ENCODE assay signal across 14 cellular contexts in genomic region chrX:28920554-28920953, GRCh38.
A peak's percentile ranks its signal among the peaks of the same experiment; 100 is the strongest.
DNase-seq lines count a peak whose midpoint lies in the region; ATAC-seq and TF ChIP-seq lines count a peak whose summit lies in the region.
"Had no signal": no experiment of that assay in that cellular context is flagged by ENCODE, and none has a peak within 500 bp of the region (broad histone marks: within the 10 kb centered on the region; RNA-seq: fewer than 3 reads in every experiment).

No MANE protein-coding gene starts in this region.

- no peaks in the 10 kb centered on the region for H3K4me1 Mint-ChIP-seq in activated naive CD8-positive, alpha-beta T cell treated with anti-CD3 and anti-CD28 coated beads, Interleukin-2, amount 50 U/mL, for 24 hours
- H3K4me1 Mint-ChIP-seq: T-helper 17 cell had no signal

- no peak for ATAC-seq in HG03439 (IDR thresholded peaks at IDR 0.05; ENCODE audit: unreplicated experiment)
- ATAC-seq in activated naive CD8-positive, alpha-beta T cell treated with anti-CD3 and anti-CD28 coated beads, Interleukin-2, amount 50 U/mL, for 24 hours, result no peak
- ATAC-seq: pancreas, T-helper 17 cell had no signal

- H3K4me1 ChIP-seq in uterus, result no peaks in the 10 kb centered on the region
- H3K4me1 ChIP-seq: pancreas had no signal

- peaks cover 0 to 6% of the 10 kb centered on the region in 2 donors for H3K27me3 ChIP-seq in uterus
- H3K27me3 ChIP-seq: pancreas had no signal

- H3K4me3 ChIP-seq in fibroblast of pulmonary artery (replicated peaks; ENCODE audit: low read depth, low read length) (no peak overlapping the region), uterus (no peak overlapping the region)
- H3K4me3 ChIP-seq: pancreas had no signal

- TF ChIP-seq CTCF in fibroblast of pulmonary artery (IDR thresholded peaks at IDR 0.05; ENCODE audit: low read length, missing control alignments) (no peak), uterus (IDR thresholded peaks at IDR 0.05) (no peak)

- peak; percentile 59 for DNase-seq in COR-L47 (lab: John Stamatoyannopoulos, UW)
- DNase-seq in NCI-H1417 (lab: John Stamatoyannopoulos, UW), result peak; percentile 82 to 99 (median 96)
- DNase-seq in NCI-H748 (lab: John Stamatoyannopoulos, UW; ENCODE audit: unreplicated experiment), result peak; percentile 95
- peak; percentile 3 for DNase-seq in fibroblast of pulmonary artery (ENCODE audit: low read depth)
- DNase-seq in hepatic stellate cell (ENCODE audit: low spot score), result no peak
- DNase-seq in activated naive CD8-positive, alpha-beta T cell treated with anti-CD3 and anti-CD28 coated beads, Interleukin-2, amount 50 U/mL, for 24 hours, result no peak
- DNase-seq in uterus, result no peak
- DNase-seq: activated CD4-positive, alpha-beta T cell treated with anti-CD3 and anti-CD28 coated beads, Interleukin-2, amount 50 U/mL, for 4 hours; activated effector memory CD4-positive, alpha-beta T cell treated with anti-CD3 and anti-CD28 coated beads, Interleukin-2, amount 50 U/mL, for 16 hours; DND-41; pancreas; T-helper 17 cell had no signal

- H3K9me3 ChIP-seq in uterus, result no peaks in the 10 kb centered on the region
- H3K9me3 ChIP-seq: pancreas had no signal

- H3K27ac ChIP-seq in uterus, result no peak overlapping the region
- H3K27ac ChIP-seq: epithelial cell of prostate, pancreas had no signal

- H3K9me3 Mint-ChIP-seq in activated naive CD8-positive, alpha-beta T cell treated with anti-CD3 and anti-CD28 coated beads, Interleukin-2, amount 50 U/mL, for 24 hours, result no peaks in the 10 kb centered on the region

- no peak for TF ChIP-seq POLR2A in uterus (IDR thresholded peaks at IDR 0.05)

- H3K36me3 ChIP-seq in uterus, result no peaks in the 10 kb centered on the region
- H3K36me3 ChIP-seq: pancreas had no signal

- H3K27me3 Mint-ChIP-seq in activated naive CD8-positive, alpha-beta T cell treated with anti-CD3 and anti-CD28 coated beads, Interleukin-2, amount 50 U/mL, for 24 hours, result no peaks in the 10 kb centered on the region
- H3K27me3 Mint-ChIP-seq: T-helper 17 cell had no signal

- no peaks in the 10 kb centered on the region for H3K36me3 Mint-ChIP-seq in activated naive CD8-positive, alpha-beta T cell treated with anti-CD3 and anti-CD28 coated beads, Interleukin-2, amount 50 U/mL, for 24 hours (ENCODE audit: low read depth)

- H3K27ac Mint-ChIP-seq in activated naive CD8-positive, alpha-beta T cell treated with anti-CD3 and anti-CD28 coated beads, Interleukin-2, amount 50 U/mL, for 24 hours, result no peak overlapping the region
- H3K27ac Mint-ChIP-seq: T-helper 17 cell had no signal

- intact Hi-C loops in uterus (cut with DNase I; ENCODE audit: low total_unique reads), result no loop called here

- H3K4me3 Mint-ChIP-seq in activated naive CD8-positive, alpha-beta T cell treated with anti-CD3 and anti-CD28 coated beads, Interleukin-2, amount 50 U/mL, for 24 hours, result no peak overlapping the region
- H3K4me3 Mint-ChIP-seq: T-helper 17 cell had no signal

Comparison
In these comparisons a context has a peak if more than half of its experiments do, and no peak if none do; other contexts are left out.
1. DNase-seq: peak in COR-L47 (single experiment), NCI-H1417 (3 of 3), NCI-H748 (single experiment) and fibroblast of pulmonary artery (single experiment); none in hepatic stellate cell (single experiment), activated naive CD8-positive, alpha-beta T cell treated with anti-CD3 and anti-CD28 coated beads, Interleukin-2, amount 50 U/mL, for 24 hours (single experiment) and uterus (0 of 2).